ENCODE assay signal across 8 cellular contexts in genomic region chrX:3713937-3714434, GRCh38. TPM values are rescaled to one million over a fixed set of nuclear protein-coding genes. Genes with fewer than 3 reads are reported as not detected.
DNase-seq lines count a peak whose midpoint lies in the region; ATAC-seq and TF ChIP-seq lines count a peak whose summit lies in the region.

No MANE protein-coding gene starts in this region.

- H3K27ac ChIP-seq in SU-DHL-6 (ENCODE audit: low read depth, low read length) (no peak overlapping the region), right cardiac atrium (ENCODE audit: low read length) (no peak overlapping the region), spleen (peak overlapping the region; percentile 61 to 90 (median 85))

- TF ChIP-seq CTCF in SU-DHL-6 (IDR thresholded peaks at IDR 0.05; ENCODE audit: insufficient read depth, low read length, poor library complexity, severe bottlenecking) (no peak), spleen (IDR thresholded peaks at IDR 0.05 in 8 of 11, conservative IDR thresholded peaks at IDR 0.05 in 3 of 11) (no peak)

- intact Hi-C loops in right cardiac atrium (cut with DNase I) (no loop called here), spleen (cut with DNase I; ENCODE audit: low total_unique reads) (no loop called here)

- H3K27me3 ChIP-seq in HAP-1 (ENCODE audit: low read depth) (no peaks in the 10 kb centered on the region), SU-DHL-6 (ENCODE audit: low read length) (no peaks in the 10 kb centered on the region), right cardiac atrium (ENCODE audit: control insufficient read depth, insufficient read depth) (no peaks in the 10 kb centered on the region), spleen (replicated peaks in 1 of 7) (peaks cover 0 to 11% (median 0%) of the 10 kb centered on the region in 7 donors)

- no peaks in the 10 kb centered on the region for H4K20me1 ChIP-seq in SU-DHL-6 (ENCODE audit: low read depth, low read length)

- H3K4me1 ChIP-seq in HAP-1 (no peaks in the 10 kb centered on the region), right cardiac atrium (ENCODE audit: control insufficient read depth, insufficient read depth, low read length) (peaks cover 1% of the 10 kb centered on the region), spleen (peaks cover 0 to 40% (median 15%) of the 10 kb centered on the region in 6 donors)

- peak overlapping the region; percentile 54 for H3K4me2 ChIP-seq in SU-DHL-6 (ENCODE audit: low read depth, low read length, poor library complexity, severe bottlenecking)

- peaks cover 38% of the 10 kb centered on the region for H3K79me2 ChIP-seq in SU-DHL-6 (ENCODE audit: insufficient read depth, low read length)

- H3K4me3 ChIP-seq in HAP-1 (peak overlapping the region; percentile 54), SU-DHL-6 (ENCODE audit: insufficient read depth, low read length, poor library complexity, severe bottlenecking) (peak overlapping the region; percentile 54), right cardiac atrium (ENCODE audit: low read length) (peak overlapping the region; percentile 66), spleen (peak overlapping the region; percentile 58 to 96 (median 76))

- no peak for ATAC-seq in right cardiac atrium

- peak overlapping the region; percentile 90 for H2AFZ ChIP-seq in SU-DHL-6 (ENCODE audit: low read depth, low read length, severe bottlenecking)

- WGBS in right cardiac atrium, result 6% methylated on average over 15 of the region's 15 CpGs
- WGBS in spleen, 5 donors, result 1 to 15% (median 2%) methylated on average over 6 to 15 of the region's 15 CpGs

- H3K9ac ChIP-seq in SU-DHL-6 (ENCODE audit: low read length), result peak overlapping the region; percentile 72

- H3K36me3 ChIP-seq in HAP-1 (replicated peaks) (no peaks in the 10 kb centered on the region), SU-DHL-6 (ENCODE audit: low read length) (no peaks in the 10 kb centered on the region), spleen (no peaks in the 10 kb centered on the region)

- no peaks in the 10 kb centered on the region for H3K9me2 ChIP-seq in SU-DHL-6 (replicated peaks; ENCODE audit: insufficient read depth, low read length)

- DNase-seq in HAP-1 (ENCODE audit: low spot score in 2 of 2) (peak in 1 of 2 experiments; percentile 17), right cardiac atrium (no peak), spleen (no peak), NCI-H128 (lab: John Stamatoyannopoulos, UW; ENCODE audit: unreplicated experiment) (no peak), NCI-H446 (lab: John Stamatoyannopoulos, UW) (no peak), NCI-H1048 (lab: John Stamatoyannopoulos, UW) (no peak)
- DNase-seq in activated CD4-positive, alpha-beta T cell treated with anti-CD3 and anti-CD28 coated beads for 1 hour, result no peak

- no peak for TF ChIP-seq POLR2A in spleen (IDR thresholded peaks at IDR 0.05)

- no peaks in the 10 kb centered on the region for H3F3A ChIP-seq in SU-DHL-6 (ENCODE audit: insufficient read depth)

- H3K9me3 ChIP-seq in HAP-1 (no peaks in the 10 kb centered on the region), SU-DHL-6 (ENCODE audit: insufficient read depth, low read length) (no peaks in the 10 kb centered on the region), right cardiac atrium (ENCODE audit: control insufficient read depth, low read length) (no peaks in the 10 kb centered on the region), spleen (peaks cover 0 to 3% (median 0%) of the 10 kb centered on the region in 8 donors)

- in situ Hi-C loops in HAP-1 (cut with MboI; ENCODE audit: low sequenced_read_pairs), result no loop called here

RNA-seq across cellular contexts. Expression of gene PRKX, which starts 0.5 kb away (rescaled TPM):
- total RNA-seq in right cardiac atrium (1 to 10 TPM; 4.2 to 6.4 (median 4.7) TPM), spleen (10 to 100 TPM; 27.7 to 55.0 (median 43.8) TPM)
- polyA plus RNA-seq in right cardiac atrium (1.6 TPM), spleen (10 to 100 TPM in 1 of 3 donors, 1 to 10 TPM in 2; 5.4 to 12.2 (median 8.7) TPM)

Comparison
In these comparisons a context has a peak if more than half of its experiments do, and no peak if none do; other contexts are left out.
1. H3K27ac ChIP-seq: peak in spleen (8 of 8); none in SU-DHL-6 (single experiment) and right cardiac atrium (single experiment).
2. Peak in every context shown above with its lines, with median percentiles within 50 percentile points of each other: H3K4me3 ChIP-seq.